Comparison of ENCODE assay signal across 24 cellular contexts in genomic region chr12:82555699-82556098, GRCh38.
DNase-seq lines count a peak whose midpoint lies in the region; ATAC-seq and TF ChIP-seq lines count a peak whose summit lies in the region.
"Had no signal": no experiment of that assay in that cellular context is flagged by ENCODE, and none has a peak within 500 bp of the region (broad histone marks: within the 10 kb centered on the region; RNA-seq: fewer than 3 reads in every experiment).

No MANE protein-coding gene starts in this region.

- BruUV-seq in PC-3 (replicated peaks; lab: Mats Ljungman, UMichigan) = no TSS peak

- H3K4me1 ChIP-seq in PC-3 (ENCODE audit: insufficient read depth, low read length) (peaks cover 4% of the 10 kb centered on the region; the same call in 1 of the 2 replicates), prostate gland (replicated peaks) (no peaks in the 10 kb centered on the region)

- no peak overlapping the region for H3K4me2 ChIP-seq in PC-3 (ENCODE audit: low read length)

- no peaks in the 10 kb centered on the region for H3K27me3 ChIP-seq in PC-3 (ENCODE audit: low read length)
- no peaks in the 10 kb centered on the region for H3K27me3 ChIP-seq in kidney epithelial cell (ENCODE audit: control insufficient read depth, insufficient read depth, low read length)
- H3K27me3 ChIP-seq in prostate gland (replicated peaks; ENCODE audit: insufficient read depth) = no peaks in the 10 kb centered on the region
- no peaks in the 10 kb centered on the region for H3K27me3 ChIP-seq in CD4-positive, alpha-beta T cell (ENCODE audit: control insufficient read depth, insufficient read depth, low read length)

- H3K27ac ChIP-seq in PC-3 (ENCODE audit: low read length) (no peak overlapping the region), prostate gland (no peak overlapping the region)
- no peak overlapping the region for H3K27ac ChIP-seq in CD4-positive, alpha-beta T cell (ENCODE audit: low read depth, low read length)
- H3K27ac ChIP-seq: 22Rv1, C4-2B, HL-60 had no signal

- no peak for TF ChIP-seq POLR2A in prostate gland (IDR thresholded peaks at IDR 0.05)

- no peaks in the 10 kb centered on the region for H3K36me3 Mint-ChIP-seq in CD4-positive, alpha-beta T cell (ENCODE audit: low read depth)

- no peak overlapping the region for H3K27ac Mint-ChIP-seq in CD4-positive, alpha-beta T cell
- H3K27ac Mint-ChIP-seq: H9, HFFc6 had no signal

- H3K4me3 ChIP-seq in PC-3 (ENCODE audit: low read length) = no peak overlapping the region
- no peak overlapping the region for H3K4me3 ChIP-seq in kidney epithelial cell (ENCODE audit: low read depth, low read length)
- no peak overlapping the region for H3K4me3 ChIP-seq in prostate gland
- H3K4me3 ChIP-seq: K562 had no signal

- H3K4me3 Mint-ChIP-seq in CD4-positive, alpha-beta T cell = no peak overlapping the region
- H3K4me3 Mint-ChIP-seq: H9, HFFc6 had no signal

- H3K9ac ChIP-seq in PC-3 (ENCODE audit: low read length) = no peak overlapping the region

- H3K36me3 ChIP-seq in PC-3 (ENCODE audit: low read depth, low read length) (no peaks in the 10 kb centered on the region), kidney epithelial cell (ENCODE audit: control insufficient read depth, insufficient read depth, low read length) (no peaks in the 10 kb centered on the region), prostate gland (no peaks in the 10 kb centered on the region)

- no peaks in the 10 kb centered on the region for H3K79me2 ChIP-seq in PC-3 (ENCODE audit: low read length)

- DNase-seq in DMS 273 (lab: John Stamatoyannopoulos, UW; ENCODE audit: unreplicated experiment) (peak; percentile 24), DMS 273 treated with DMSO at 0.1 percent for 48 hours (lab: John Stamatoyannopoulos, UW) (no peak), PC-3 (peak; percentile 15), amniotic epithelial cell (ENCODE audit: low read depth) (peak; percentile 1), kidney epithelial cell (ENCODE audit: low read depth) (peak; percentile 2), prostate gland (ENCODE audit: low spot score) (no peak)
- DNase-seq in CD4-positive, alpha-beta T cell = no peak
- DNase-seq: EL, GF-D8, H9, HFFc6, NCI-H1092 treated with DMSO at 0.1 percent for 48 hours, NCI-H1436 treated with DMSO at 0.1 percent for 48 hours, NCI-H1930, NCI-H226, NCI-H524 treated with DMSO at 0.1 percent for 48 hours, NCI-H82, Right ventricle myocardium superior had no signal

- no peak overlapping the region for H2AFZ ChIP-seq in PC-3 (ENCODE audit: low read length)

- H3K27me3 Mint-ChIP-seq in CD4-positive, alpha-beta T cell = no peaks in the 10 kb centered on the region

- intact Hi-C loops in PC-3 (cut with micrococcal nuclease) = no loop called here
- intact Hi-C loops in prostate gland (cut with DNase I) = no loop called here
- intact Hi-C loops in CD4-positive, alpha-beta T cell (cut with DNase I, micrococcal nuclease) = no loop called here

- H3K9me3 ChIP-seq in PC-3 (ENCODE audit: low read length) (no peaks in the 10 kb centered on the region), prostate gland (no peaks in the 10 kb centered on the region)
- no peaks in the 10 kb centered on the region for H3K9me3 ChIP-seq in CD4-positive, alpha-beta T cell (ENCODE audit: control insufficient read depth, low read length)

- H4K20me1 ChIP-seq in PC-3 (ENCODE audit: low read length) = no peaks in the 10 kb centered on the region

- POLR2A ChIA-PET in PC-3 (lab: Charles Lee; ENCODE audit: unreplicated experiment) = no interaction called here
- POLR2A ChIA-PET in CD4-positive, alpha-beta T cell (lab: Charles Lee) = no interaction called here

- WGBS in prostate gland = 0% methylated on average over 1 of the region's 1 CpG

- H3F3A ChIP-seq in PC-3 (ENCODE audit: low read length, unreplicated experiment) = no peaks in the 10 kb centered on the region

- CTCF ChIA-PET in PC-3 (lab: Charles Lee) = no interaction called here
- CTCF ChIA-PET in CD4-positive, alpha-beta T cell (lab: Charles Lee) = no interaction called here

- H3K9me3 Mint-ChIP-seq in CD4-positive, alpha-beta T cell = peaks cover 7% of the 10 kb centered on the region

- ATAC-seq in PC-3 = no peak; the same call in 1 of the 2 replicates
- ATAC-seq in CD4-positive, alpha-beta T cell (ENCODE audit: poor library complexity) = no peak
- no peak for ATAC-seq in GM18868 (IDR thresholded peaks at IDR 0.05; ENCODE audit: unreplicated experiment)
- ATAC-seq: HepG2, K562 had no signal

- TF ChIP-seq CTCF in PC-3 (conservative IDR thresholded peaks at IDR 0.05; ENCODE audit: low read depth, low read length) (no peak), kidney epithelial cell (IDR thresholded peaks at IDR 0.05; ENCODE audit: insufficient read depth, low read length, poor library complexity, severe bottlenecking) (no peak), prostate gland (IDR thresholded peaks at IDR 0.05) (no peak)
- no peak for TF ChIP-seq CTCF in CD4-positive, alpha-beta T cell (IDR thresholded peaks at IDR 0.05)

- no peaks in the 10 kb centered on the region for H3K4me1 Mint-ChIP-seq in CD4-positive, alpha-beta T cell (ENCODE audit: low read depth)
- H3K4me1 Mint-ChIP-seq: H9 had no signal

- no peaks in the 10 kb centered on the region for H3K9me2 ChIP-seq in PC-3 (replicated peaks; ENCODE audit: low read length)

Comparison
In these comparisons a context has a peak if more than half of its experiments do, and no peak if none do; other contexts are left out.
1. DNase-seq: peak in DMS 273 (single experiment), PC-3 (single experiment), amniotic epithelial cell (single experiment) and kidney epithelial cell (single experiment); none in DMS 273 treated with DMSO at 0.1 percent for 48 hours (single experiment), prostate gland (single experiment) and CD4-positive, alpha-beta T cell (0 of 10).